Comparison of ENCODE assay signal across 1 cellular context in the genomic region with DNA sequence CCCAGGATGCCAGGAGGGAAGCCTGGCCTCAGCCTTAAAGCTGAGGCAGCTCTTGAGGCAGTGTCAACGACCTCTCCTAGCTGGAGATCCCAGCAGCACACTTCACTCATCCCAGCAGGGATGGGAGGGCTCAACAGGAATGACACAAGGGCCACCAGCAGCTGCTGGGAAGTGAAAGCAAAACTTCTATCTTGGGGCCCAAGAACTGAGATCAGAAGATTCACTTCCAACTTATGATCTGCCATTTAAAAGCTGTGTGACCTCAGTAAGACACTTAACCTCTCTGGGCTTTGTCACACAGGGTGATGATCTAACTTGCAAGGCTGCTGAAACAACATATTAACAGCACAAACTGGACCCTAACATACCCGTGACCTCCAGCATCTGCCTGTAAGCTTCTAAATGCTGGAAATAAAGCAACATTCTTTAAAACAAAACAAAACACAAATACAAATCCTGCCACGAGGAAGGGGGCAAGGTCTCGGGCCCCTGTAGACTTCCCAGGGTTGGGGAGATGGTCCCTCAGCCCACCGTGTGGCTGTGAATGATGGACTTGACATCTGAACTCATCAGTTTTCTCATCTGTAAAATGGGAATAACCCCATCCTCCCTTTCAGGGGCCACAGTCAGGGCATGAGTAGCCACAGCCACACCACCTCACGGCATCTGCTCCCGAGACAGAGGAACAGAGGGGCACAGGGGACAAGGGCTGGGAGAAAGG.
TF ChIP-seq lines count a peak whose summit lies in the region.

No MANE protein-coding gene starts in this region.

TF ChIP-seq in liver, 16 proteins besides CTCF, POLR2A, EP300 and RAD21 (continued from another document):
- TF ChIP-seq, protein P1, sequence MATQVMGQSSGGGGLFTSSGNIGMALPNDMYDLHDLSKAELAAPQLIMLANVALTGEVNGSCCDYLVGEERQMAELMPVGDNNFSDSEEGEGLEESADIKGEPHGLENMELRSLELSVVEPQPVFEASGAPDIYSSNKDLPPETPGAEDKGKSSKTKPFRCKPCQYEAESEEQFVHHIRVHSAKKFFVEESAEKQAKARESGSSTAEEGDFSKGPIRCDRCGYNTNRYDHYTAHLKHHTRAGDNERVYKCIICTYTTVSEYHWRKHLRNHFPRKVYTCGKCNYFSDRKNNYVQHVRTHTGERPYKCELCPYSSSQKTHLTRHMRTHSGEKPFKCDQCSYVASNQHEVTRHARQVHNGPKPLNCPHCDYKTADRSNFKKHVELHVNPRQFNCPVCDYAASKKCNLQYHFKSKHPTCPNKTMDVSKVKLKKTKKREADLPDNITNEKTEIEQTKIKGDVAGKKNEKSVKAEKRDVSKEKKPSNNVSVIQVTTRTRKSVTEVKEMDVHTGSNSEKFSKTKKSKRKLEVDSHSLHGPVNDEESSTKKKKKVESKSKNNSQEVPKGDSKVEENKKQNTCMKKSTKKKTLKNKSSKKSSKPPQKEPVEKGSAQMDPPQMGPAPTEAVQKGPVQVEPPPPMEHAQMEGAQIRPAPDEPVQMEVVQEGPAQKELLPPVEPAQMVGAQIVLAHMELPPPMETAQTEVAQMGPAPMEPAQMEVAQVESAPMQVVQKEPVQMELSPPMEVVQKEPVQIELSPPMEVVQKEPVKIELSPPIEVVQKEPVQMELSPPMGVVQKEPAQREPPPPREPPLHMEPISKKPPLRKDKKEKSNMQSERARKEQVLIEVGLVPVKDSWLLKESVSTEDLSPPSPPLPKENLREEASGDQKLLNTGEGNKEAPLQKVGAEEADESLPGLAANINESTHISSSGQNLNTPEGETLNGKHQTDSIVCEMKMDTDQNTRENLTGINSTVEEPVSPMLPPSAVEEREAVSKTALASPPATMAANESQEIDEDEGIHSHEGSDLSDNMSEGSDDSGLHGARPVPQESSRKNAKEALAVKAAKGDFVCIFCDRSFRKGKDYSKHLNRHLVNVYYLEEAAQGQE (IDR thresholded peaks at IDR 0.05): no peak
- TF ChIP-seq, protein P2, sequence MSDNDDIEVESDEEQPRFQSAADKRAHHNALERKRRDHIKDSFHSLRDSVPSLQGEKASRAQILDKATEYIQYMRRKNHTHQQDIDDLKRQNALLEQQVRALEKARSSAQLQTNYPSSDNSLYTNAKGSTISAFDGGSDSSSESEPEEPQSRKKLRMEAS (IDR thresholded peaks at IDR 0.05): no peak
- TF ChIP-seq SP1 (IDR thresholded peaks at IDR 0.05) (no peak), YY1 (IDR thresholded peaks at IDR 0.05) (no peak), HNF4A (conservative IDR thresholded peaks at IDR 0.05) (no peak), HNF4G (IDR thresholded peaks at IDR 0.05) (no peak), NR2F2 (IDR thresholded peaks at IDR 0.05) (peak; percentile 17)
